Comparison of ENCODE assay signal across 23 cellular contexts in the genomic region with DNA sequence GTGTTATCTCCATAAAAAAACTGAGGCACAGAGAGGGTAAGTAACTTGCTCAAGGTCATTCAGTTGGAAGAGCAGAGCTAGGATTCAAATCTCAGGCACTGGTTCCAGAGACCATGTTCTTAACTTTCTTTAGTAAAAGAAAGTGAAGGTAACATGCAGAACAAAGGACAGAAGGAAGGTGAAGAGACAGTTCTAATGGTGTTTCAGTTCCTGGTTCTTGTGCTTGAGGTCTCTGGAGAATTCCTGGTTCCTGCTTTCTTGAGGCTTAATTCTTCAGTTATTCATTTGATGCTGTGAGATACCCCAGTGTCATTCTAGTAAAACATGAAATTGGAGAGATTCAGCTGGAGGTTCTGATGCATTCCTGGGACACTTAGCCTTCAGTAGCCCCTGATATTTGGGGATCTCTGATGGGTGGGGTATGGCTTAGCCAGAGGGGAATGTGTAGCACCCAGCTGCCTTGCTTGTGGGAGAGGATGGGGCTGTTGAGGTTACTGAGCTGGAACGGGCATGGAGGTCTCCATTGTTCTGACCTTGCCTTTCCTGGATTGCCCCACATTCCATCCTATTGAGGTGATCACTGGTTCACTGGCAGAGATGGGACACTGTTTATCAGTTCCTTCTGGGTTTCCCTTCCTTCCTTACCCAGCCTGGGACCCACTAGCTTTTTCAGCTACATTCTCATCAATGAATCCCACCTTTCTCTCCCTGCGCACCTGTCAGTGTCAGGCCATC. TPM values are rescaled to one million over a fixed set of nuclear protein-coding genes. Genes with fewer than 3 reads are reported as not detected.
A peak's percentile ranks its signal among the peaks of the same experiment; 100 is the strongest.
DNase-seq lines count a peak whose midpoint lies in the region; ATAC-seq, FAIRE-seq and TF ChIP-seq lines count a peak whose summit lies in the region.
"Had no signal": no experiment of that assay in that cellular context is flagged by ENCODE, and none has a peak within 500 bp of the region (broad histone marks: within the 10 kb centered on the region; RNA-seq: fewer than 3 reads in every experiment).

No MANE protein-coding gene starts in this region.

- in situ Hi-C loops in HepG2 (cut with HindIII; ENCODE audit: extremely low pct_ligation_motif_present, low pct_unique_long_range_greater_than_20kb) = no loop called here
- in situ Hi-C loops in brain microvascular endothelial cell (cut with HindIII; ENCODE audit: low pct_ligation_motif_present, low sequenced_read_pairs) = no loop called here

- no peaks in the 10 kb centered on the region for H3K36me3 ChIP-seq in HepG2 (replicated peaks in 1 of 2; ENCODE audit: control insufficient read depth in 1 of 2, insufficient read depth in 2 of 2, low read length in 2 of 2)
- no peaks in the 10 kb centered on the region for H3K36me3 ChIP-seq in right lobe of liver
- no peaks in the 10 kb centered on the region for H3K36me3 ChIP-seq in brain microvascular endothelial cell (replicated peaks)
- H3K36me3 ChIP-seq: SJSA1 had no signal

- no peak for TF ChIP-seq POLR2A in HepG2 (IDR thresholded peaks at IDR 0.05; ENCODE audit: insufficient read depth in 1 of 2, low read depth in 2 of 2, low read length in 2 of 2)
- TF ChIP-seq POLR2A in right lobe of liver (IDR thresholded peaks at IDR 0.05) = no peak

- TF ChIP-seq EP300 in HepG2 (IDR thresholded peaks at IDR 0.05; ENCODE audit: low read depth in 2 of 2, low read length in 2 of 2) (no peak), HepG2 (CRISPR knock-in tag; IDR thresholded peaks at IDR 0.05; ENCODE audit: borderline replicate concordance) (no peak)

- H3K9me3 ChIP-seq in HepG2 (ENCODE audit: low read length) (no peaks in the 10 kb centered on the region), right lobe of liver (no peaks in the 10 kb centered on the region)

- intact Hi-C loops in HepG2 (cut with micrococcal nuclease; ENCODE audit: unreplicated experiment) = no loop called here
- intact Hi-C loops in right lobe of liver (cut with DNase I) = no loop called here

- 36% methylated on average over 2 of the region's 2 CpGs for WGBS in HepG2 (ENCODE audit: low lambda C conversion rate)
- WGBS in right lobe of liver (ENCODE audit: insufficient coverage, low coverage, low lambda C conversion rate, missing lambda C conversion rate) = 90% methylated on average over 1 of the region's 2 CpGs

- POLR2A ChIA-PET in HepG2 (lab: Yijun Ruan, JAX) = no interaction called here

- H3K27me3 ChIP-seq in HepG2 (ENCODE audit: control insufficient read depth in 1 of 2, insufficient read depth in 2 of 2, low read length in 2 of 2) = peaks cover under 1 to 11% of the 10 kb centered on the region in 2 experiments; a peak in 2 of 5 replicates
- H3K27me3 ChIP-seq in right lobe of liver = no peaks in the 10 kb centered on the region
- H3K27me3 ChIP-seq in brain microvascular endothelial cell (replicated peaks) = no peaks in the 10 kb centered on the region

- H2AFZ ChIP-seq in HepG2 (ENCODE audit: low read length) = no peak overlapping the region

- H3K9ac ChIP-seq in HepG2 (ENCODE audit: insufficient read depth, low read depth, low read length) = no peak overlapping the region

- FAIRE-seq in HepG2 (lab: Jason Lieb, UNC) = no peak
- FAIRE-seq: GM18507 had no signal

- H3K4me1 ChIP-seq in HepG2 (ENCODE audit: insufficient read depth, low read length) (peaks cover 42% of the 10 kb centered on the region), right lobe of liver (no peaks in the 10 kb centered on the region)
- H3K4me1 ChIP-seq: SJSA1 had no signal

- ATAC-seq in HepG2 = peak; percentile 57
- ATAC-seq in right lobe of liver = no peak
- ATAC-seq in HG02973 (IDR thresholded peaks at IDR 0.05; ENCODE audit: unreplicated experiment) = no peak
- ATAC-seq: Panc1 had no signal

- H3K27ac ChIP-seq in HepG2 (ENCODE audit: extremely low read length, insufficient read depth, low read length) (no peak overlapping the region), right lobe of liver (no peak overlapping the region), brain microvascular endothelial cell (no peak overlapping the region)
- H3K27ac ChIP-seq: C4-2B, SJSA1 had no signal

- H3K4me3 ChIP-seq in HepG2 (replicated peaks in 1 of 3; ENCODE audit: insufficient read depth in 1 of 3, low read depth in 2 of 3, low read length in 3 of 3) (no peak overlapping the region), right lobe of liver (no peak overlapping the region), brain microvascular endothelial cell (ENCODE audit: low read depth, low read length) (no peak overlapping the region)
- H3K4me3 ChIP-seq: SJSA1 had no signal

- H3K79me2 ChIP-seq in HepG2 (ENCODE audit: insufficient read depth, low read length) = no peaks in the 10 kb centered on the region

- no TSS peak for BruUV-seq in HepG2 (replicated peaks; lab: Mats Ljungman, UMichigan)

- no peak overlapping the region for H3K4me2 ChIP-seq in HepG2 (ENCODE audit: low read depth, low read length)

- TF ChIP-seq CTCF in HepG2 (CRISPR knock-in tag; IDR thresholded peaks at IDR 0.05) = no peak
- TF ChIP-seq CTCF in right lobe of liver (IDR thresholded peaks at IDR 0.05) = no peak
- no peak for TF ChIP-seq CTCF in brain microvascular endothelial cell (IDR thresholded peaks at IDR 0.05; ENCODE audit: low read depth, low read length, missing control alignments)

- TF ChIP-seq RAD21 in HepG2 (CRISPR knock-in tag; IDR thresholded peaks at IDR 0.05) = no peak

- CTCF ChIA-PET in HepG2 (lab: Yijun Ruan, JAX; ENCODE audit: low intra/inter-chr PET ratio, low total read pairs) = no interaction called here

- DNase-seq in HepG2 (ENCODE audit: low spot score) = no peak
- DNase-seq in right lobe of liver = no peak
- DNase-seq in NOMO-1 treated with DMSO at 0.1 percent for 48 hours (lab: John Stamatoyannopoulos, UW; ENCODE audit: unreplicated experiment) = peak; percentile 64
- DNase-seq in glomerular visceral epithelial cell (ENCODE audit: extremely low spot score) = peak; percentile 14
- DNase-seq in brain microvascular endothelial cell = no peak
- no peak for DNase-seq in NCI-H1417 treated with DMSO at 0.1 percent for 48 hours (lab: John Stamatoyannopoulos, UW)
- no peak for DNase-seq in NCI-H2081 (lab: John Stamatoyannopoulos, UW)
- DNase-seq: AML-193, GOT3, HCEC 1CT, KBM-7, MM.1S, NCI-H1105 treated with DMSO at 0.1 percent for 48 hours, NCI-H1694 treated with DMSO at 0.1 percent for 48 hours, NCI-H446, NCI-H526, T-helper 1 cell had no signal

- H4K20me1 ChIP-seq in HepG2 (ENCODE audit: insufficient read depth, low read length) = no peaks in the 10 kb centered on the region

RNA-seq across cellular contexts. Expression of a gene that starts 46.8 kb away (rescaled TPM):
- total RNA-seq in HepG2 (2016; rRNA removed; fragmentation: Illumina TruSeq; extraction: Trizol) = 4.0 and 7.1 TPM in 2 replicates
- 1.1 and 1.6 TPM in 2 replicates for total RNA-seq in HepG2 (2016; cell fraction: cytosol; rRNA removed; fragmentation: Illumina TruSeq; extraction: Trizol; ENCODE audit: low read depth)
- 3.3 and 6.9 TPM in 2 replicates for total RNA-seq in HepG2 (2016; cell fraction: insoluble cytoplasmic fraction; rRNA removed; fragmentation: Illumina TruSeq; extraction: Trizol)
- 4.4 and 4.5 TPM in 2 replicates for total RNA-seq in HepG2 (2016; cell fraction: membrane; rRNA removed; fragmentation: Illumina TruSeq; extraction: Trizol)
- total RNA-seq in HepG2 (2016; cell fraction: nucleus; rRNA removed; fragmentation: Illumina TruSeq; extraction: Trizol) = 7.5 and 9.3 TPM in 2 replicates
- 10.3 and 10.6 TPM in 2 replicates for polyA plus RNA-seq in HepG2 (2011; rRNA removed)
- polyA plus RNA-seq in HepG2 (2011; cell fraction: cytosol; rRNA removed) = 10.3 and 10.4 TPM in 2 replicates
- 13.5 and 16.0 TPM in 2 replicates for polyA plus RNA-seq in HepG2 (2011; cell fraction: nucleus; rRNA removed)
- polyA plus RNA-seq in HepG2 (2012) = 5.5 and 6.6 TPM in 2 replicates
- polyA plus RNA-seq in HepG2 (2016; cell fraction: cytosol; fragmentation: Illumina TruSeq; extraction: Trizol; ENCODE audit: low read depth) = 1.4 and 1.5 TPM in 2 replicates
- polyA plus RNA-seq in HepG2 (2016; cell fraction: insoluble cytoplasmic fraction; fragmentation: Illumina TruSeq; extraction: Trizol; ENCODE audit: low read depth) = 3.4 and 4.1 TPM in 2 replicates
- polyA plus RNA-seq in HepG2 (2016; cell fraction: membrane; fragmentation: Illumina TruSeq; extraction: Trizol; ENCODE audit: low read depth) = 3.4 and 4.6 TPM in 2 replicates
- polyA plus RNA-seq in HepG2 (2016; cell fraction: nucleus; fragmentation: Illumina TruSeq; extraction: Trizol; ENCODE audit: insufficient read depth, low read depth) = 10.3 and 10.9 TPM in 2 replicates
- polyA minus RNA-seq in HepG2 (2011; rRNA and poly(A)+ RNA removed; ENCODE audit: low replicate concordance) = 4.0 and 21.9 TPM in 2 replicates
- 4.8 and 5.8 TPM in 2 replicates for polyA minus RNA-seq in HepG2 (2011; cell fraction: cytosol; rRNA and poly(A)+ RNA removed)
- 6.1 and 7.2 TPM in 2 replicates for polyA minus RNA-seq in HepG2 (2011; cell fraction: nucleus; rRNA and poly(A)+ RNA removed)
- total RNA-seq in right lobe of liver = 1 to 10 TPM; 1.1 to 2.3 (median 1.6) TPM

RNA-seq across cellular contexts. Expression of a gene that starts 52.7 kb away (rescaled TPM):
- total RNA-seq in HepG2 (2016; rRNA removed; fragmentation: Illumina TruSeq; extraction: Trizol) (not detected in 2 replicates), right lobe of liver (not detected)
- not detected in 2 replicates for total RNA-seq in HepG2 (2016; cell fraction: cytosol; rRNA removed; fragmentation: Illumina TruSeq; extraction: Trizol; ENCODE audit: low read depth)
- total RNA-seq in HepG2 (2016; cell fraction: insoluble cytoplasmic fraction; rRNA removed; fragmentation: Illumina TruSeq; extraction: Trizol) = not detected in 2 replicates
- not detected in 2 replicates for total RNA-seq in HepG2 (2016; cell fraction: membrane; rRNA removed; fragmentation: Illumina TruSeq; extraction: Trizol)
- not detected in 2 replicates for total RNA-seq in HepG2 (2016; cell fraction: nucleus; rRNA removed; fragmentation: Illumina TruSeq; extraction: Trizol)
- 0.16 TPM in 1 of 2 replicates, not detected in the other for polyA plus RNA-seq in HepG2 (2011; rRNA removed)
- polyA plus RNA-seq in HepG2 (2011; cell fraction: cytosol; rRNA removed) = not detected in 2 replicates
- not detected in 2 replicates for polyA plus RNA-seq in HepG2 (2011; cell fraction: nucleus; rRNA removed)
- polyA plus RNA-seq in HepG2 (2012) = not detected in 2 replicates
- polyA plus RNA-seq in HepG2 (2016; cell fraction: cytosol; fragmentation: Illumina TruSeq; extraction: Trizol; ENCODE audit: low read depth) = not detected in 2 replicates
- polyA plus RNA-seq in HepG2 (2016; cell fraction: insoluble cytoplasmic fraction; fragmentation: Illumina TruSeq; extraction: Trizol; ENCODE audit: low read depth) = not detected in 2 replicates
- polyA plus RNA-seq in HepG2 (2016; cell fraction: membrane; fragmentation: Illumina TruSeq; extraction: Trizol; ENCODE audit: low read depth) = not detected in 2 replicates
- not detected in 2 replicates for polyA plus RNA-seq in HepG2 (2016; cell fraction: nucleus; fragmentation: Illumina TruSeq; extraction: Trizol; ENCODE audit: insufficient read depth, low read depth)
- not detected in 2 replicates for polyA minus RNA-seq in HepG2 (2011; rRNA and poly(A)+ RNA removed; ENCODE audit: low replicate concordance)
- polyA minus RNA-seq in HepG2 (2011; cell fraction: cytosol; rRNA and poly(A)+ RNA removed) = not detected in 2 replicates
- not detected in 2 replicates for polyA minus RNA-seq in HepG2 (2011; cell fraction: nucleus; rRNA and poly(A)+ RNA removed)
- total RNA-seq: A172, SJSA1 had no signal

Comparison
In these comparisons a context has a peak if more than half of its experiments do, and no peak if none do; other contexts are left out.
1. DNase-seq: peak in NOMO-1 treated with DMSO at 0.1 percent for 48 hours (single experiment) and glomerular visceral epithelial cell (single experiment); none in HepG2 (single experiment), right lobe of liver (0 of 3), brain microvascular endothelial cell (single experiment), NCI-H1417 treated with DMSO at 0.1 percent for 48 hours (single experiment) and NCI-H2081 (0 of 2).